ENCODE assay signal across 10 cellular contexts in genomic region chr2:172000696-172001361, GRCh38. TPM values are rescaled to one million over a fixed set of nuclear protein-coding genes. Genes with fewer than 3 reads are reported as not detected.
DNase-seq lines count a peak whose midpoint lies in the region; ATAC-seq and TF ChIP-seq lines count a peak whose summit lies in the region.
"Had no signal": no experiment of that assay in that cellular context is flagged by ENCODE, and none has a peak within 500 bp of the region (broad histone marks: within the 10 kb centered on the region; RNA-seq: fewer than 3 reads in every experiment).

No MANE protein-coding gene starts in this region.

- H3K79me2 ChIP-seq in SK-N-SH (ENCODE audit: insufficient read depth) (no peaks in the 10 kb centered on the region), fibroblast of lung (ENCODE audit: control insufficient read depth, insufficient read depth, low read length) (no peaks in the 10 kb centered on the region)

- DNase-seq in SK-N-SH (no peak), SJSA1 (ENCODE audit: low read depth in 1 of 2, low spot score in 2 of 2) (no peak), fibroblast of lung (ENCODE audit: low read depth in 2 of 2) (no peak), D341Med (ENCODE audit: low spot score) (no peak), NCI-H128 (lab: John Stamatoyannopoulos, UW; ENCODE audit: unreplicated experiment) (no peak)
- DNase-seq: H7, NCI-H748 treated with DMSO at 0.1 percent for 48 hours had no signal

- POLR2A ChIA-PET in SK-N-SH (lab: Yijun Ruan, JAX) = no interaction called here

- H3F3A ChIP-seq in SK-N-SH (replicated peaks; ENCODE audit: insufficient read depth) = no peaks in the 10 kb centered on the region

- no peak for TF ChIP-seq EP300 in SK-N-SH (IDR thresholded peaks at IDR 0.05; ENCODE audit: borderline replicate concordance in 1 of 2, low read depth in 1 of 2, low read length in 1 of 2)

- H2AFZ ChIP-seq in SK-N-SH (ENCODE audit: low read depth) (peak overlapping the region; percentile 87), fibroblast of lung (ENCODE audit: low read length) (peak overlapping the region; percentile 99)

- peak overlapping the region; percentile 91; the same call in 1 of the 2 replicates for H3K4me2 ChIP-seq in SK-N-SH
- peak overlapping the region; percentile 92 for H3K4me2 ChIP-seq in fibroblast of lung (ENCODE audit: extremely low read depth, insufficient read depth, low read length)
- peak overlapping the region; percentile 81 for H3K4me2 ChIP-seq in skeletal muscle satellite cell (ENCODE audit: low read length)

- no peaks in the 10 kb centered on the region for H4K20me1 ChIP-seq in SK-N-SH (ENCODE audit: insufficient read depth)
- no peaks in the 10 kb centered on the region for H4K20me1 ChIP-seq in fibroblast of lung (ENCODE audit: control insufficient read depth, extremely low read depth, insufficient read depth, low read length)

- no peak for TF ChIP-seq CTCF in SK-N-SH (IDR thresholded peaks at IDR 0.05)
- no peak for TF ChIP-seq CTCF in fibroblast of lung (conservative IDR thresholded peaks at IDR 0.05 in 1 of 2, IDR thresholded peaks at IDR 0.05 in 1 of 2; ENCODE audit: low read depth in 1 of 2, low read length in 2 of 2)

- 94% methylated on average over 13 of the region's 13 CpGs for WGBS in SK-N-SH (ENCODE audit: low lambda C conversion rate)

- no peak for ATAC-seq in SK-N-SH treated with all-trans-retinoic acid at 6 μM for 48 hours
- no peak for ATAC-seq in HG03108 (IDR thresholded peaks at IDR 0.05; ENCODE audit: unreplicated experiment)

- H3K27me3 ChIP-seq in SK-N-SH (ENCODE audit: insufficient read depth) = no peaks in the 10 kb centered on the region
- no peaks in the 10 kb centered on the region for H3K27me3 ChIP-seq in SJSA1 (replicated peaks)
- H3K27me3 ChIP-seq in fibroblast of lung (ENCODE audit: control insufficient read depth, insufficient read depth, low read length) = no peaks in the 10 kb centered on the region
- H3K27me3 ChIP-seq in skeletal muscle satellite cell (ENCODE audit: control insufficient read depth, insufficient read depth, low read length) = no peaks in the 10 kb centered on the region

- H3K4me1 ChIP-seq in SK-N-SH (ENCODE audit: control insufficient read depth in 1 of 2, insufficient read depth in 2 of 2, low read depth in 1 of 2, low read length in 1 of 2) (peaks cover 0 to 3% of the 10 kb centered on the region in 2 experiments; a peak in 1 of 4 replicates), SJSA1 (replicated peaks) (peaks cover 12% of the 10 kb centered on the region), fibroblast of lung (ENCODE audit: control insufficient read depth, extremely low read depth, insufficient read depth, low read length) (peaks cover 7% of the 10 kb centered on the region), skeletal muscle satellite cell (ENCODE audit: control insufficient read depth, insufficient read depth, low read length) (peaks cover 9% of the 10 kb centered on the region)

- peak overlapping the region; percentile 60; the same call in 1 of the 2 replicates for H3K9ac ChIP-seq in SK-N-SH
- H3K9ac ChIP-seq in fibroblast of lung (ENCODE audit: insufficient read depth, low read length) = no peak overlapping the region
- peak overlapping the region; percentile 82 for H3K9ac ChIP-seq in skeletal muscle satellite cell (ENCODE audit: low read depth, low read length)

- TF ChIP-seq RAD21 in SK-N-SH (IDR thresholded peaks at IDR 0.05; ENCODE audit: low read length) = no peak

- no peak overlapping the region for H3K27ac ChIP-seq in SK-N-SH (ENCODE audit: low read depth in 2 of 2, low read length in 1 of 2)
- no peak overlapping the region for H3K27ac ChIP-seq in SJSA1
- H3K27ac ChIP-seq in fibroblast of lung (ENCODE audit: insufficient read depth, low read length) = peak overlapping the region; percentile 74

- H3K9me2 ChIP-seq in SK-N-SH = no peaks in the 10 kb centered on the region

- H3K9me3 ChIP-seq in SK-N-SH (no peaks in the 10 kb centered on the region), SJSA1 (replicated peaks) (no peaks in the 10 kb centered on the region), fibroblast of lung (ENCODE audit: control insufficient read depth, insufficient read depth, low read depth, low read length) (no peaks in the 10 kb centered on the region), skeletal muscle satellite cell (replicated peaks; ENCODE audit: low read length) (no peaks in the 10 kb centered on the region)

- CTCF ChIA-PET in SK-N-SH (lab: Yijun Ruan, JAX) = interaction anchor here (0.9 kb wide), 1 partner anchor 37 kb away, joined by 3 read pairs; no protein-coding TSS in a partner anchor

- H3K36me3 ChIP-seq in SK-N-SH (replicated peaks in 1 of 2; ENCODE audit: control insufficient read depth in 1 of 2, insufficient read depth in 2 of 2, low read length in 1 of 2) = no peaks in the 10 kb centered on the region
- peaks cover 4% of the 10 kb centered on the region for H3K36me3 ChIP-seq in SJSA1
- H3K36me3 ChIP-seq in fibroblast of lung (ENCODE audit: control insufficient read depth, insufficient read depth, low read length) = no peaks in the 10 kb centered on the region
- no peaks in the 10 kb centered on the region for H3K36me3 ChIP-seq in skeletal muscle satellite cell (ENCODE audit: insufficient read depth, low read length)

- H3K4me3 ChIP-seq in SK-N-SH (ENCODE audit: low read depth in 2 of 2, low read length in 1 of 2) = peak overlapping the region; percentile 66 to 80; a peak in 2 of 4 replicates
- H3K4me3 ChIP-seq in SJSA1 = peak overlapping the region; percentile 83
- H3K4me3 ChIP-seq in fibroblast of lung (replicated peaks in 1 of 4; ENCODE audit: control extremely low read depth in 1 of 4, insufficient read depth in 1 of 4, low read depth in 3 of 4, low read length in 4 of 4) = peak overlapping the region; percentile 72 to 95 (median 82)
- H3K4me3 ChIP-seq in skeletal muscle satellite cell (ENCODE audit: low read length) = peak overlapping the region; percentile 88

TF ChIP-seq in SK-N-SH, 30 proteins besides CTCF, POLR2A, EP300 and RAD21:
- TF ChIP-seq TEAD4 (IDR thresholded peaks at IDR 0.05; ENCODE audit: borderline replicate concordance, insufficient read depth) (no peak), SMC3 (IDR thresholded peaks at IDR 0.05; ENCODE audit: low read depth, low read length) (no peak), RCOR1 (IDR thresholded peaks at IDR 0.05; ENCODE audit: low read length) (no peak), TCF12 (IDR thresholded peaks at IDR 0.05) (no peak)
- TF ChIP-seq, protein P1, sequence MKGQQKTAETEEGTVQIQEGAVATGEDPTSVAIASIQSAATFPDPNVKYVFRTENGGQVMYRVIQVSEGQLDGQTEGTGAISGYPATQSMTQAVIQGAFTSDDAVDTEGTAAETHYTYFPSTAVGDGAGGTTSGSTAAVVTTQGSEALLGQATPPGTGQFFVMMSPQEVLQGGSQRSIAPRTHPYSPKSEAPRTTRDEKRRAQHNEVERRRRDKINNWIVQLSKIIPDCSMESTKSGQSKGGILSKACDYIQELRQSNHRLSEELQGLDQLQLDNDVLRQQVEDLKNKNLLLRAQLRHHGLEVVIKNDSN (IDR thresholded peaks at IDR 0.05; ENCODE audit: borderline replicate concordance, low read depth) = no peak

TF ChIP-seq in SK-N-SH treated with all-trans-retinoic acid at 6 μM for 48 hours, 23 proteins besides CTCF, POLR2A, EP300 and RAD21 (continues in another document):
- TF ChIP-seq ZNF565 (CRISPR knock-in tag; conservative IDR thresholded peaks at IDR 0.05; ENCODE audit: low read depth) = no peak
- TF ChIP-seq, protein P2, sequence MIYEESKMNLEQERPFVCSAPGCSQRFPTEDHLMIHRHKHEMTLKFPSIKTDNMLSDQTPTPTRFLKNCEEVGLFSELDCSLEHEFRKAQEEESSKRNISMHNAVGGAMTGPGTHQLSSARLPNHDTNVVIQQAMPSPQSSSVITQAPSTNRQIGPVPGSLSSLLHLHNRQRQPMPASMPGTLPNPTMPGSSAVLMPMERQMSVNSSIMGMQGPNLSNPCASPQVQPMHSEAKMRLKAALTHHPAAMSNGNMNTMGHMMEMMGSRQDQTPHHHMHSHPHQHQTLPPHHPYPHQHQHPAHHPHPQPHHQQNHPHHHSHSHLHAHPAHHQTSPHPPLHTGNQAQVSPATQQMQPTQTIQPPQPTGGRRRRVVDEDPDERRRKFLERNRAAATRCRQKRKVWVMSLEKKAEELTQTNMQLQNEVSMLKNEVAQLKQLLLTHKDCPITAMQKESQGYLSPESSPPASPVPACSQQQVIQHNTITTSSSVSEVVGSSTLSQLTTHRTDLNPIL (CRISPR knock-in tag; IDR thresholded peaks at IDR 0.05; ENCODE audit: low read depth) = no peak
- TF ChIP-seq, protein P3, sequence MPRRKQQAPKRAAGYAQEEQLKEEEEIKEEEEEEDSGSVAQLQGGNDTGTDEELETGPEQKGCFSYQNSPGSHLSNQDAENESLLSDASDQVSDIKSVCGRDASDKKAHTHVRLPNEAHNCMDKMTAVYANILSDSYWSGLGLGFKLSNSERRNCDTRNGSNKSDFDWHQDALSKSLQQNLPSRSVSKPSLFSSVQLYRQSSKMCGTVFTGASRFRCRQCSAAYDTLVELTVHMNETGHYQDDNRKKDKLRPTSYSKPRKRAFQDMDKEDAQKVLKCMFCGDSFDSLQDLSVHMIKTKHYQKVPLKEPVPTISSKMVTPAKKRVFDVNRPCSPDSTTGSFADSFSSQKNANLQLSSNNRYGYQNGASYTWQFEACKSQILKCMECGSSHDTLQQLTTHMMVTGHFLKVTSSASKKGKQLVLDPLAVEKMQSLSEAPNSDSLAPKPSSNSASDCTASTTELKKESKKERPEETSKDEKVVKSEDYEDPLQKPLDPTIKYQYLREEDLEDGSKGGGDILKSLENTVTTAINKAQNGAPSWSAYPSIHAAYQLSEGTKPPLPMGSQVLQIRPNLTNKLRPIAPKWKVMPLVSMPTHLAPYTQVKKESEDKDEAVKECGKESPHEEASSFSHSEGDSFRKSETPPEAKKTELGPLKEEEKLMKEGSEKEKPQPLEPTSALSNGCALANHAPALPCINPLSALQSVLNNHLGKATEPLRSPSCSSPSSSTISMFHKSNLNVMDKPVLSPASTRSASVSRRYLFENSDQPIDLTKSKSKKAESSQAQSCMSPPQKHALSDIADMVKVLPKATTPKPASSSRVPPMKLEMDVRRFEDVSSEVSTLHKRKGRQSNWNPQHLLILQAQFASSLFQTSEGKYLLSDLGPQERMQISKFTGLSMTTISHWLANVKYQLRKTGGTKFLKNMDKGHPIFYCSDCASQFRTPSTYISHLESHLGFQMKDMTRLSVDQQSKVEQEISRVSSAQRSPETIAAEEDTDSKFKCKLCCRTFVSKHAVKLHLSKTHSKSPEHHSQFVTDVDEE (CRISPR knock-in tag; IDR thresholded peaks at IDR 0.05) = no peak
- TF ChIP-seq TCF4 (CRISPR knock-in tag; IDR thresholded peaks at IDR 0.05; ENCODE audit: borderline replicate concordance) = no peak
- TF ChIP-seq CSDC2 (CRISPR knock-in tag; IDR thresholded peaks at IDR 0.05) = no peak
- TF ChIP-seq ZFP3 (CRISPR knock-in tag; IDR thresholded peaks at IDR 0.05) = no peak

RNA-seq across cellular contexts. Expression of gene METAP1D, which starts 1.1 kb away (rescaled TPM):
- 9.0 and 10.3 TPM in 2 replicates for polyA plus RNA-seq in SK-N-SH (2012; rRNA removed)
- 5.5 and 5.9 TPM in 2 replicates for polyA plus RNA-seq in SK-N-SH (2012; cell fraction: cytosol; rRNA removed)
- polyA plus RNA-seq in SK-N-SH (2012; cell fraction: nucleus; rRNA removed) = 27.9 and 30.3 TPM in 2 replicates
- total RNA-seq in SJSA1 (2014; rRNA removed; shearing (Covaris generic)) = 6.3 and 11.3 TPM in 2 replicates
- total RNA-seq in fibroblast of lung = 6.8 and 10.0 TPM in 2 replicates
- 5.9 and 6.7 TPM in 2 replicates for polyA plus RNA-seq in fibroblast of lung
- polyA plus RNA-seq in fibroblast of lung (2012) = 3.3 and 4.4 TPM in 2 replicates
- 0.98 and 2.6 TPM in 2 replicates for polyA minus RNA-seq in fibroblast of lung (ENCODE audit: low replicate concordance)
- total RNA-seq in skeletal muscle satellite cell (2012; rRNA removed) = 6.1 and 11.9 TPM in 2 replicates
